1 cellular context compared by ENCODE assay signal in genomic region chr5:36241636-36242533, GRCh38.
TF ChIP-seq lines count a peak whose summit lies in the region.

NADK2 (minus strand) TSS chr5:36241925; CDS start chr5:36241798, 127 bp downstream.

TF ChIP-seq in WTC11, 78 proteins besides CTCF, POLR2A, EP300 and RAD21 (continued from another document and continues in another):
- TF ChIP-seq STAT6 (CRISPR knock-in tag; conservative IDR thresholded peaks at IDR 0.05; ENCODE audit: low read depth) (no peak), ZNF512 (CRISPR knock-in tag; IDR thresholded peaks at IDR 0.05; ENCODE audit: borderline replicate concordance) (no peak), JAZF1 (CRISPR knock-in tag; IDR thresholded peaks at IDR 0.05) (no peak), CBFB (CRISPR knock-in tag; IDR thresholded peaks at IDR 0.05; ENCODE audit: low read depth) (no peak), ATF6 (CRISPR knock-in tag; IDR thresholded peaks at IDR 0.05) (0 out of 2 replicates have a peak, but pooled peaks have one; percentile 72), USF2 (CRISPR knock-in tag; IDR thresholded peaks at IDR 0.05) (peak; percentile 74), ZNF317 (CRISPR knock-in tag; IDR thresholded peaks at IDR 0.05; ENCODE audit: borderline replicate concordance, low read depth) (0 out of 2 replicates have a peak, but pooled peaks have one; percentile 52), ZNF121 (CRISPR knock-in tag; IDR thresholded peaks at IDR 0.05) (no peak), CREM (CRISPR knock-in tag; IDR thresholded peaks at IDR 0.05) (no peak; the same call in 1 of the 2 replicates), PRRX2 (CRISPR knock-in tag; IDR thresholded peaks at IDR 0.05) (no peak; the same call in 1 of the 2 replicates), USF1 (CRISPR knock-in tag; IDR thresholded peaks at IDR 0.05) (peak; percentile 83), TP53 (CRISPR knock-in tag; IDR thresholded peaks at IDR 0.05) (0 out of 2 replicates have a peak, but pooled peaks have one; percentile 71), GTF2I (CRISPR knock-in tag; conservative IDR thresholded peaks at IDR 0.05) (no peak), RORB (CRISPR knock-in tag; IDR thresholded peaks at IDR 0.05) (no peak), NR3C1 (CRISPR knock-in tag; conservative IDR thresholded peaks at IDR 0.05; ENCODE audit: low read depth) (no peak), ZNF263 (CRISPR knock-in tag; IDR thresholded peaks at IDR 0.05; ENCODE audit: low read depth) (0 out of 2 replicates have a peak, but pooled peaks have one; percentile 31), HMGXB4 (CRISPR knock-in tag; IDR thresholded peaks at IDR 0.05) (peak; percentile 24; the same call in 1 of the 2 replicates), KAT7 (CRISPR knock-in tag; IDR thresholded peaks at IDR 0.05; ENCODE audit: borderline replicate concordance) (no peak), ZNF219 (CRISPR knock-in tag; IDR thresholded peaks at IDR 0.05; ENCODE audit: borderline replicate concordance) (no peak), EMX1 (CRISPR knock-in tag; IDR thresholded peaks at IDR 0.05) (no peak), ZBTB43 (CRISPR knock-in tag; IDR thresholded peaks at IDR 0.05) (peak; percentile 84), FOXJ3 (CRISPR knock-in tag; IDR thresholded peaks at IDR 0.05; ENCODE audit: borderline replicate concordance) (0 out of 2 replicates have a peak, but pooled peaks have one; percentile 59), FOXK1 (CRISPR knock-in tag; IDR thresholded peaks at IDR 0.05) (peak; percentile 74), ELF4 (CRISPR knock-in tag; IDR thresholded peaks at IDR 0.05; ENCODE audit: low read depth) (no peak), ESRRA (CRISPR knock-in tag; IDR thresholded peaks at IDR 0.05; ENCODE audit: borderline replicate concordance) (peak; percentile 79; the same call in 1 of the 2 replicates), ARID4B (CRISPR knock-in tag; IDR thresholded peaks at IDR 0.05; ENCODE audit: borderline replicate concordance) (peak; percentile 87), SP1 (CRISPR knock-in tag; conservative IDR thresholded peaks at IDR 0.05) (peak; percentile 74), GABPB1 (CRISPR knock-in tag; IDR thresholded peaks at IDR 0.05) (peak; percentile 72), ZNF671 (CRISPR knock-in tag; IDR thresholded peaks at IDR 0.05) (no peak), IRF1 (CRISPR knock-in tag; IDR thresholded peaks at IDR 0.05) (peak; percentile 82; the same call in 1 of the 2 replicates), CREB1 (CRISPR knock-in tag; IDR thresholded peaks at IDR 0.05) (0 out of 2 replicates have a peak, but pooled peaks have one; percentile 42), TEAD1 (CRISPR knock-in tag; IDR thresholded peaks at IDR 0.05) (peak; percentile 89), FOXP1 (CRISPR knock-in tag; IDR thresholded peaks at IDR 0.05; ENCODE audit: borderline replicate concordance) (peak; percentile 97), AR (CRISPR knock-in tag; IDR thresholded peaks at IDR 0.05) (no peak), CDX4 (CRISPR knock-in tag; IDR thresholded peaks at IDR 0.05; ENCODE audit: borderline replicate concordance) (no peak), RELA (CRISPR knock-in tag; IDR thresholded peaks at IDR 0.05; ENCODE audit: borderline replicate concordance) (peak; percentile 89; the same call in 1 of the 2 replicates)
